In genomic region chr17:80858301-80859003, GRCh38 we compare ENCODE assay signal across 12 cellular contexts.
DNase-seq lines count a peak whose midpoint lies in the region; ATAC-seq and TF ChIP-seq lines count a peak whose summit lies in the region.
"Had no signal": no experiment of that assay in that cellular context is flagged by ENCODE, and none has a peak within 500 bp of the region (broad histone marks: within the 10 kb centered on the region; RNA-seq: fewer than 3 reads in every experiment).

No MANE protein-coding gene starts in this region.

- BruUV-seq in mammary epithelial cell (replicated peaks; lab: Mats Ljungman, UMichigan), result no TSS peak
- no TSS peak for BruUV-seq in MCF 10A (replicated peaks; lab: Mats Ljungman, UMichigan)

- intact Hi-C loops in mammary epithelial cell (cut with micrococcal nuclease) (loop anchor here (5.0 kb wide), 1 partner anchor 34 kb away; no protein-coding TSS in a partner anchor), MCF 10A (cut with micrococcal nuclease) (loop anchor here (5.0 kb wide), 3 partner anchors 34 to 281 kb away; no protein-coding TSS in a partner anchor), natural killer cell (cut with micrococcal nuclease) (no loop called here), transverse colon (cut with DNase I; ENCODE audit: low total_unique reads) (no loop called here)

- H2AFZ ChIP-seq in mammary epithelial cell (ENCODE audit: low read depth, low read length), result no peak overlapping the region

- H3K4me1 ChIP-seq in mammary epithelial cell (ENCODE audit: insufficient read depth, low read length) (peaks cover 73% of the 10 kb centered on the region), transverse colon (peaks cover 0 to 42% (median 22%) of the 10 kb centered on the region in 4 donors)

- DNase-seq in mammary epithelial cell, result no peak
- DNase-seq in MCF 10A (ENCODE audit: unreplicated experiment), result no peak
- DNase-seq in activated naive CD8-positive, alpha-beta T cell treated with anti-CD3 and anti-CD28 coated beads, Interleukin-2, amount 50 U/mL, for 24 hours, result no peak
- no peak for DNase-seq in natural killer cell
- DNase-seq in transverse colon, result no peak
- no peak for DNase-seq in iPS-NIHi11 (ENCODE audit: low spot score)
- no peak for DNase-seq in NCI-H446 (lab: John Stamatoyannopoulos, UW)
- DNase-seq: NCI-H2107, SW 1271 had no signal

- H3K36me3 ChIP-seq in mammary epithelial cell (ENCODE audit: insufficient read depth, low read length), result no peaks in the 10 kb centered on the region
- no peaks in the 10 kb centered on the region for H3K36me3 ChIP-seq in transverse colon

- no peak overlapping the region for H3K9ac ChIP-seq in mammary epithelial cell (ENCODE audit: insufficient read depth, low read length)

- H3K4me3 ChIP-seq in mammary epithelial cell (replicated peaks in 1 of 3; ENCODE audit: insufficient read depth in 1 of 3, low read depth in 2 of 3, low read length in 3 of 3) (no peak overlapping the region), transverse colon (no peak overlapping the region)
- H3K4me3 ChIP-seq: mucosa of descending colon had no signal

- peak overlapping the region; percentile 45 for H3K27ac ChIP-seq in mammary epithelial cell (ENCODE audit: insufficient read depth, low read depth, low read length)
- peak overlapping the region in 3 of 4 donors; percentile 23 to 40 (median 38) for H3K27ac ChIP-seq in transverse colon

- no peaks in the 10 kb centered on the region for H4K20me1 ChIP-seq in mammary epithelial cell (ENCODE audit: insufficient read depth, low read length)

- H3K4me1 Mint-ChIP-seq in MCF 10A (ENCODE audit: insufficient read depth, unreplicated experiment), result peaks cover 38% of the 10 kb centered on the region
- H3K4me1 Mint-ChIP-seq in activated naive CD8-positive, alpha-beta T cell treated with anti-CD3 and anti-CD28 coated beads, Interleukin-2, amount 50 U/mL, for 24 hours, result peaks cover 82% of the 10 kb centered on the region
- peaks cover 22 to 34% of the 10 kb centered on the region in 2 donors for H3K4me1 Mint-ChIP-seq in natural killer cell

- H3K27ac Mint-ChIP-seq in MCF 10A (ENCODE audit: low read depth, unreplicated experiment) (no peak overlapping the region), natural killer cell (peak overlapping the region; percentile 26 to 88)
- peak overlapping the region; percentile 97 for H3K27ac Mint-ChIP-seq in activated naive CD8-positive, alpha-beta T cell treated with anti-CD3 and anti-CD28 coated beads, Interleukin-2, amount 50 U/mL, for 24 hours
- H3K27ac Mint-ChIP-seq: B cell had no signal

- no peak overlapping the region for H3K4me2 ChIP-seq in mammary epithelial cell (ENCODE audit: insufficient read depth, low read depth, low read length)

- TF ChIP-seq EP300 in transverse colon (IDR thresholded peaks at IDR 0.05; ENCODE audit: low read depth), result no peak

- H3K79me2 ChIP-seq in mammary epithelial cell (ENCODE audit: insufficient read depth, low read length), result no peaks in the 10 kb centered on the region

- dilution Hi-C loops in mammary epithelial cell (cut with HindIII; ENCODE audit: low sequenced_read_pairs), result no loop called here

- no peak for TF ChIP-seq POLR2A in transverse colon (IDR thresholded peaks at IDR 0.05)

- no peaks in the 10 kb centered on the region for H3K9me3 Mint-ChIP-seq in MCF 10A (ENCODE audit: unreplicated experiment)
- peaks cover 5% of the 10 kb centered on the region for H3K9me3 Mint-ChIP-seq in activated naive CD8-positive, alpha-beta T cell treated with anti-CD3 and anti-CD28 coated beads, Interleukin-2, amount 50 U/mL, for 24 hours
- no peaks in the 10 kb centered on the region for H3K9me3 Mint-ChIP-seq in natural killer cell

- 59% methylated on average over 16 of the region's 20 CpGs for WGBS in mammary epithelial cell (ENCODE audit: low coverage, missing lambda C conversion rate)
- 82 to 86% methylated on average over 11 to 20 of the region's 20 CpGs for WGBS in transverse colon (ENCODE audit: low coverage in 1 of 2), 2 donors

- POLR2A ChIA-PET in MCF 10A (lab: Yijun Ruan, JAX), result interaction anchor here (1.7 to 2.8 kb wide), 3 partner anchors 26 to 42 kb away, joined by 10 to 14 read pairs (median 11); no protein-coding TSS in a partner anchor

- CTCF ChIA-PET in mammary epithelial cell (lab: Charles Lee; ENCODE audit: low non-redundant PET), result interaction anchor here (0.6 kb wide), 1 partner anchor 284 kb away, joined by 23 read pairs; no protein-coding TSS in a partner anchor
- CTCF ChIA-PET in MCF 10A (lab: Yijun Ruan, JAX), result interaction anchor here (0.6 to 2.3 kb wide), 4 partner anchors 33 to 431 kb away, joined by 3 to 4 read pairs (median 3); no protein-coding TSS in a partner anchor

- H3K4me3 Mint-ChIP-seq in MCF 10A (ENCODE audit: unreplicated experiment) (no peak overlapping the region), natural killer cell (no peak overlapping the region)
- no peak overlapping the region for H3K4me3 Mint-ChIP-seq in activated naive CD8-positive, alpha-beta T cell treated with anti-CD3 and anti-CD28 coated beads, Interleukin-2, amount 50 U/mL, for 24 hours
- H3K4me3 Mint-ChIP-seq: B cell had no signal

- H3K27me3 Mint-ChIP-seq in MCF 10A (ENCODE audit: insufficient read depth, unreplicated experiment), result no peaks in the 10 kb centered on the region
- H3K27me3 Mint-ChIP-seq in activated naive CD8-positive, alpha-beta T cell treated with anti-CD3 and anti-CD28 coated beads, Interleukin-2, amount 50 U/mL, for 24 hours, result no peaks in the 10 kb centered on the region
- H3K27me3 Mint-ChIP-seq in natural killer cell (ENCODE audit: low read depth in 2 of 2), result no peaks in the 10 kb centered on the region
- H3K27me3 Mint-ChIP-seq: B cell had no signal

- H3K27me3 ChIP-seq in mammary epithelial cell (ENCODE audit: insufficient read depth, low read length) (no peaks in the 10 kb centered on the region), transverse colon (no peaks in the 10 kb centered on the region)

- TF ChIP-seq CTCF in mammary epithelial cell (conservative IDR thresholded peaks at IDR 0.05 in 1 of 2, IDR thresholded peaks at IDR 0.05 in 1 of 2; ENCODE audit: extremely low read depth in 1 of 2, insufficient read depth in 1 of 2, low read depth in 1 of 2, low read length in 2 of 2), result no peak
- TF ChIP-seq CTCF in MCF 10A (IDR thresholded peaks at IDR 0.05; ENCODE audit: unreplicated experiment), result no peak
- TF ChIP-seq CTCF in natural killer cell (IDR thresholded peaks at IDR 0.05), result no peak
- no peak for TF ChIP-seq CTCF in transverse colon (IDR thresholded peaks at IDR 0.05)

- in situ Hi-C loops in mammary epithelial cell (cut with MboI; ENCODE audit: low sequenced_read_pairs in 2 of 2) (no loop called here), transverse colon (cut with MboI; ENCODE audit: low pct_ligation_motif_present in 1 of 4, low pct_unique_long_range_greater_than_20kb in 1 of 4, low sequenced_read_pairs in 3 of 4) (loop anchor here in 1 of 4 donors (25.0 kb wide), 1 partner anchor 421 kb away; no protein-coding TSS in a partner anchor)

- no peak for ATAC-seq in activated naive CD8-positive, alpha-beta T cell treated with anti-CD3 and anti-CD28 coated beads, Interleukin-2, amount 50 U/mL, for 24 hours
- no peak for ATAC-seq in natural killer cell
- ATAC-seq in GM19324 (IDR thresholded peaks at IDR 0.05; ENCODE audit: low FRiP score, unreplicated experiment), result no peak
- ATAC-seq: mucosa of descending colon had no signal

- H3K36me3 Mint-ChIP-seq in MCF 10A (ENCODE audit: insufficient read depth, unreplicated experiment) (no peaks in the 10 kb centered on the region), natural killer cell (no peaks in the 10 kb centered on the region)
- peaks cover 53% of the 10 kb centered on the region for H3K36me3 Mint-ChIP-seq in activated naive CD8-positive, alpha-beta T cell treated with anti-CD3 and anti-CD28 coated beads, Interleukin-2, amount 50 U/mL, for 24 hours (ENCODE audit: low read depth)

- H3K9me3 ChIP-seq in mammary epithelial cell (replicated peaks; ENCODE audit: insufficient read depth, low read length) (no peaks in the 10 kb centered on the region), transverse colon (no peaks in the 10 kb centered on the region)
- H3K9me3 ChIP-seq: mucosa of descending colon had no signal

Comparison
In these comparisons a context has a peak if more than half of its experiments do, and no peak if none do; other contexts are left out.
1. intact Hi-C loops: an anchor here in mammary epithelial cell (5.0 kb wide) and MCF 10A (5.0 kb wide); none called in natural killer cell and transverse colon.